Comparison of ENCODE assay signal across 2 cellular contexts in genomic region chr2:98477506-98477905, GRCh38.
TF ChIP-seq lines count a peak whose summit lies in the region.

No MANE protein-coding gene starts in this region.

TF ChIP-seq in WTC11, 78 proteins besides CTCF, POLR2A, EP300 and RAD21:
- no peak for TF ChIP-seq NFYB (CRISPR knock-in tag; conservative IDR thresholded peaks at IDR 0.05; ENCODE audit: low read depth)

TF ChIP-seq in H1, 55 proteins besides CTCF, POLR2A, EP300 and RAD21:
- TF ChIP-seq RFX5 (IDR thresholded peaks at IDR 0.05; ENCODE audit: borderline replicate concordance, low read depth, low read length), result no peak
- TF ChIP-seq RNF2 (IDR thresholded peaks at IDR 0.05; ENCODE audit: borderline replicate concordance, low read depth, low read length, missing control alignments, poor library complexity, severe bottlenecking), result no peak
- no peak for TF ChIP-seq ZNF274 (IDR thresholded peaks at IDR 0.05; ENCODE audit: borderline replicate concordance, extremely low read depth, low read length)
- no peak for TF ChIP-seq SAP30 (IDR thresholded peaks at IDR 0.05; ENCODE audit: insufficient read depth, insufficient replicate concordance, low read length)
- TF ChIP-seq CHD7 (IDR thresholded peaks at IDR 0.05; ENCODE audit: insufficient replicate concordance, low read length), result no peak
TF ChIP-seq in H1: peak in this region for 0.
